Comparison of ENCODE assay signal across 20 cellular contexts in the genomic region with DNA sequence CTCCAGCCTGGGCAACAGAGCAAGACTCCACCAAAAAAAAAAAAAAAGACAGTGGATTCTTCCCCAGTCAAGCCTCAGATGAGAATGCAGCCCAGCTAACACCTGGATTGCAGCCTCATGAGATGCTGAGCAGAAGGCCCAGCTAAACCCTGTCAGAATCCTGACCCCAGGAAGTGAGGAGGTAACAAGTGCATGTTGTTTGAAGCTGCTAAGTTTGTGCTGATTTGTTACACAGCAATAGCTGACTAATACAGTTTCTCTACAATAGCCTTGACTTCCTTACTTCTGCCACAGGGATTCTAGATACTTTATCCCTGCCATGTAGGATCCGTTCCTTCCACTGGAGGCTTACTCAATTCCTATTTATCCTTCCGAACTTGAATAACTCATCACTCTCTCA. TPM values are rescaled to one million over a fixed set of nuclear protein-coding genes. Genes with fewer than 3 reads are reported as not detected.
A peak's percentile ranks its signal among the peaks of the same experiment; 100 is the strongest.
DNase-seq lines count a peak whose midpoint lies in the region; ATAC-seq and TF ChIP-seq lines count a peak whose summit lies in the region.
"Had no signal": no experiment of that assay in that cellular context is flagged by ENCODE, and none has a peak within 500 bp of the region (broad histone marks: within the 10 kb centered on the region; RNA-seq: fewer than 3 reads in every experiment).

No MANE protein-coding gene starts in this region.

- H3K9me3 Mint-ChIP-seq in nephron, result peaks cover 14% of the 10 kb centered on the region

- 90 to 91% methylated on average over 2 of the region's 2 CpGs for WGBS in ectodermal cell, 2 experiments

- no peak overlapping the region for H3K4me3 Mint-ChIP-seq in nephron

- H3K27ac Mint-ChIP-seq in nephron, result peak overlapping the region in 2 of 3 experiments; percentile 21 to 78

- no peak overlapping the region for H3K4me3 ChIP-seq in ectodermal cell (ENCODE audit: insufficient read depth, low read depth, low read length)
- H3K4me3 ChIP-seq: SJSA1 had no signal

- TF ChIP-seq CTCF in nephron (IDR thresholded peaks at IDR 0.05; ENCODE audit: unreplicated experiment in 3 of 3), result no peak

- no peak for DNase-seq in NK-92 treated with Interleukin-12 subunit alpha and Interleukin-12 subunit beta, amount 100 ng/mL, for 24 hours (lab: John Stamatoyannopoulos, UW)
- DNase-seq in NCI-H128 (lab: John Stamatoyannopoulos, UW; ENCODE audit: unreplicated experiment), result no peak
- DNase-seq: Calu3, Kasumi-1, NCI-H1092 treated with DMSO at 0.1 percent for 48 hours, NCI-H1436 treated with DMSO at 0.1 percent for 48 hours, NCI-H524, NCI-H774, PC-3 had no signal

- no peaks in the 10 kb centered on the region for H3K36me3 ChIP-seq in ectodermal cell (ENCODE audit: control insufficient read depth, insufficient read depth, low read length)
- H3K36me3 ChIP-seq: SJSA1 had no signal

- peaks cover 19% of the 10 kb centered on the region for H3K27me3 Mint-ChIP-seq in nephron (ENCODE audit: low read depth)

- H3K4me1 ChIP-seq in ectodermal cell (ENCODE audit: control insufficient read depth, insufficient read depth, low read length), result no peaks in the 10 kb centered on the region

- peaks cover 20% of the 10 kb centered on the region for H3K4me1 Mint-ChIP-seq in nephron

- no peaks in the 10 kb centered on the region for H3K36me3 Mint-ChIP-seq in nephron (ENCODE audit: low read depth)

- no peak for ATAC-seq in HG03039 (IDR thresholded peaks at IDR 0.05; ENCODE audit: unreplicated experiment)
- ATAC-seq: HCT116, PC-3, Right ventricle myocardium inferior had no signal

- H3K27me3 ChIP-seq in ectodermal cell (ENCODE audit: control insufficient read depth, insufficient read depth, low read length, poor library complexity, severe bottlenecking), result no peaks in the 10 kb centered on the region
- H3K27me3 ChIP-seq: SJSA1 had no signal

- no peaks in the 10 kb centered on the region for H3K9me3 ChIP-seq in ectodermal cell (ENCODE audit: control insufficient read depth, low read length)

- H3K27ac ChIP-seq in angular gyrus (ENCODE audit: low read depth, low read length) (peak overlapping the region; percentile 59), ectodermal cell (ENCODE audit: insufficient read depth, low read depth, low read length, poor library complexity, severe bottlenecking) (peak overlapping the region; percentile 20), temporal lobe (ENCODE audit: low read depth, low read length) (peak overlapping the region; percentile 32)
- H3K27ac ChIP-seq: SJSA1 had no signal

RNA-seq across cellular contexts. Expression of gene TMPRSS9, which starts 20.5 kb away (rescaled TPM):
- 0.35 TPM for polyA plus RNA-seq in ectodermal cell (2013, experiment 1 of 4)
- polyA plus RNA-seq in ectodermal cell (2013, experiment 2 of 4), result 1.1 TPM
- 1.2 TPM for polyA plus RNA-seq in ectodermal cell (2013, experiment 3 of 4)
- polyA plus RNA-seq in ectodermal cell (2013, experiment 4 of 4), result 1.3 TPM
- 0.25 TPM for total RNA-seq in temporal lobe
- total RNA-seq: A172, Calu3, M059J, PC-3, Right ventricle myocardium inferior, SJSA1 had no signal
- polyA plus RNA-seq: BJ had no signal

RNA-seq across cellular contexts. Expression of gene TIMM13, which starts 46.8 kb away (rescaled TPM):
- 93.0 TPM for polyA plus RNA-seq in ectodermal cell (2013, experiment 1 of 4)
- polyA plus RNA-seq in ectodermal cell (2013, experiment 2 of 4), result 90.3 TPM
- 99.9 TPM for polyA plus RNA-seq in ectodermal cell (2013, experiment 3 of 4)
- polyA plus RNA-seq in ectodermal cell (2013, experiment 4 of 4), result 107 TPM
- total RNA-seq in temporal lobe, result 19.9 TPM

RNA-seq across cellular contexts. Expression of gene SPPL2B, which starts 52.1 kb away (rescaled TPM):
- 98.5 TPM for polyA plus RNA-seq in ectodermal cell (2013, experiment 1 of 4)
- 93.4 TPM for polyA plus RNA-seq in ectodermal cell (2013, experiment 2 of 4)
- 62.9 TPM for polyA plus RNA-seq in ectodermal cell (2013, experiment 3 of 4)
- polyA plus RNA-seq in ectodermal cell (2013, experiment 4 of 4), result 68.9 TPM
- total RNA-seq in temporal lobe, result 24.1 TPM

RNA-seq across cellular contexts. Expression of gene LSM7, which starts 52.2 kb away (rescaled TPM):
- polyA plus RNA-seq in ectodermal cell (2013, experiment 1 of 4), result 203 TPM
- 173 TPM for polyA plus RNA-seq in ectodermal cell (2013, experiment 2 of 4)
- 197 TPM for polyA plus RNA-seq in ectodermal cell (2013, experiment 3 of 4)
- polyA plus RNA-seq in ectodermal cell (2013, experiment 4 of 4), result 220 TPM
- 70.3 TPM for total RNA-seq in temporal lobe
